In genomic region chr5:29077451-29077850, GRCh38 we compare ENCODE assay signal across 28 cellular contexts.
DNase-seq lines count a peak whose midpoint lies in the region; ATAC-seq, FAIRE-seq and TF ChIP-seq lines count a peak whose summit lies in the region.
"Had no signal": no experiment of that assay in that cellular context is flagged by ENCODE, and none has a peak within 500 bp of the region (broad histone marks: within the 10 kb centered on the region; RNA-seq: fewer than 3 reads in every experiment).

No MANE protein-coding gene starts in this region.

- H3K18ac ChIP-seq in H1 (ENCODE audit: extremely low read depth, low read length) = no peak overlapping the region

- H3K36me3 ChIP-seq in SK-N-SH (replicated peaks in 1 of 2; ENCODE audit: control insufficient read depth in 1 of 2, insufficient read depth in 2 of 2, low read length in 1 of 2) = no peaks in the 10 kb centered on the region
- no peaks in the 10 kb centered on the region for H3K36me3 ChIP-seq in H1 (ENCODE audit: control insufficient read depth in 2 of 4, insufficient read depth in 4 of 4, low read length in 3 of 4)
- H3K36me3 ChIP-seq in Karpas-422 (ENCODE audit: insufficient read depth, low read length) = no peaks in the 10 kb centered on the region
- H3K36me3 ChIP-seq: cardiac muscle cell, tibial nerve had no signal

- H3K4me3 ChIP-seq in SK-N-SH (ENCODE audit: low read depth in 2 of 2, low read length in 1 of 2) (no peak overlapping the region), H1 (ENCODE audit: extremely low read depth in 1 of 4, insufficient read depth in 2 of 4, low read depth in 3 of 4, low read length in 4 of 4) (no peak overlapping the region), right cardiac atrium (ENCODE audit: low read length) (no peak overlapping the region), Karpas-422 (ENCODE audit: low read length) (no peak overlapping the region)
- H3K4me3 ChIP-seq: cardiac muscle cell, tibial nerve had no signal

- H3K4me1 ChIP-seq in SK-N-SH (ENCODE audit: control insufficient read depth in 1 of 2, insufficient read depth in 2 of 2, low read depth in 1 of 2, low read length in 1 of 2) = no peaks in the 10 kb centered on the region
- no peaks in the 10 kb centered on the region for H3K4me1 ChIP-seq in H1 (replicated peaks in 1 of 4; ENCODE audit: control insufficient read depth in 3 of 4, insufficient read depth in 4 of 4, low read length in 3 of 4)
- H3K4me1 ChIP-seq in right cardiac atrium (ENCODE audit: control insufficient read depth, insufficient read depth, low read length) = no peaks in the 10 kb centered on the region
- no peaks in the 10 kb centered on the region for H3K4me1 ChIP-seq in Karpas-422 (ENCODE audit: low read length)
- H3K4me1 ChIP-seq: tibial nerve had no signal

- no peak overlapping the region for H3K14ac ChIP-seq in H1 (ENCODE audit: insufficient read length)

- H2BK20ac ChIP-seq in H1 (ENCODE audit: low read length) = no peak overlapping the region

- intact Hi-C loops in Right ventricle myocardium superior (cut with DNase I) (no loop called here), right cardiac atrium (cut with DNase I) (no loop called here)

- H3K27me3 ChIP-seq in SK-N-SH (ENCODE audit: insufficient read depth) = no peaks in the 10 kb centered on the region
- no peaks in the 10 kb centered on the region for H3K27me3 ChIP-seq in H1 (replicated peaks in 1 of 4; ENCODE audit: control insufficient read depth in 3 of 4, extremely low read depth in 1 of 4, insufficient read depth in 3 of 4, low read length in 3 of 4)
- no peaks in the 10 kb centered on the region for H3K27me3 ChIP-seq in right cardiac atrium (ENCODE audit: control insufficient read depth, insufficient read depth)
- H3K27me3 ChIP-seq in Karpas-422 (ENCODE audit: low read length) = no peaks in the 10 kb centered on the region
- H3K27me3 ChIP-seq: cardiac muscle cell, tibial nerve had no signal

- no peaks in the 10 kb centered on the region for H3F3A ChIP-seq in SK-N-SH (replicated peaks; ENCODE audit: insufficient read depth)

- no peak overlapping the region for H2BK120ac ChIP-seq in H1 (replicated peaks; ENCODE audit: low read depth, low read length)

- H3K27ac ChIP-seq in SK-N-SH (ENCODE audit: low read depth in 2 of 2, low read length in 1 of 2) (no peak overlapping the region), RWPE1 (no peak overlapping the region), H1 (ENCODE audit: low read depth, low read length) (no peak overlapping the region), right cardiac atrium (ENCODE audit: low read length) (no peak overlapping the region), Karpas-422 (ENCODE audit: low read length) (no peak overlapping the region)
- H3K27ac ChIP-seq: 22Rv1, cardiac muscle cell, tibial nerve, VCaP had no signal

- H3K9me3 ChIP-seq in SK-N-SH = no peaks in the 10 kb centered on the region
- no peaks in the 10 kb centered on the region for H3K9me3 ChIP-seq in H1 (ENCODE audit: insufficient read depth in 2 of 2, low read depth in 1 of 2, low read length in 1 of 2)
- no peaks in the 10 kb centered on the region for H3K9me3 ChIP-seq in right cardiac atrium (ENCODE audit: control insufficient read depth, low read length)
- peaks cover 3% of the 10 kb centered on the region; the same call in 1 of the 2 replicates for H3K9me3 ChIP-seq in Karpas-422 (ENCODE audit: low read length)
- H3K9me3 ChIP-seq: tibial nerve had no signal

- ATAC-seq in SK-N-SH treated with all-trans-retinoic acid at 6 μM for 48 hours (no peak), Right ventricle myocardium superior (ENCODE audit: poor library complexity) (no peak), right cardiac atrium (no peak)
- ATAC-seq: activated CD8-positive, alpha-beta memory T cell treated with anti-CD3 and anti-CD28 coated beads, Interleukin-2, amount 10 ng/mL, durations not matched to agents 7 days and 5 days had no signal

- H2AK5ac ChIP-seq in H1 (ENCODE audit: low read depth, low read length) = no peak overlapping the region

- no peak overlapping the region for H3K9ac ChIP-seq in SK-N-SH
- H3K9ac ChIP-seq in H1 (replicated peaks in 1 of 4; ENCODE audit: extremely low read depth in 1 of 4, low read depth in 3 of 4, low read length in 3 of 4) = no peak overlapping the region
- H3K9ac ChIP-seq in Karpas-422 (ENCODE audit: low read length) = no peak overlapping the region

- POLR2A ChIA-PET in SK-N-SH (lab: Yijun Ruan, JAX) = no interaction called here
- POLR2A ChIA-PET in RWPE1 (lab: Yijun Ruan, JAX; ENCODE audit: low non-redundant PET) = no interaction called here
- POLR2A ChIA-PET in H1 (lab: Charles Lee; ENCODE audit: partially characterized antibody) = no interaction called here

- TF ChIP-seq EP300 in SK-N-SH (IDR thresholded peaks at IDR 0.05; ENCODE audit: borderline replicate concordance in 1 of 2, low read depth in 1 of 2, low read length in 1 of 2) (no peak), H1 (IDR thresholded peaks at IDR 0.05; ENCODE audit: borderline replicate concordance in 1 of 2, low read depth in 2 of 2, low read length in 2 of 2) (no peak)

- TF ChIP-seq CTCF in SK-N-SH (IDR thresholded peaks at IDR 0.05) = no peak
- no peak for TF ChIP-seq CTCF in RWPE1 (conservative IDR thresholded peaks at IDR 0.05; ENCODE audit: low read depth)
- TF ChIP-seq CTCF in H1 (IDR thresholded peaks at IDR 0.05; ENCODE audit: control extremely low read depth in 1 of 3, insufficient read depth in 1 of 3, low read depth in 1 of 3, low read length in 3 of 3) = no peak

- no peak overlapping the region for H4K5ac ChIP-seq in H1 (ENCODE audit: insufficient read length, low read depth, low read length)

- no peaks in the 10 kb centered on the region for H4K20me1 ChIP-seq in SK-N-SH (ENCODE audit: insufficient read depth)
- no peaks in the 10 kb centered on the region for H4K20me1 ChIP-seq in H1 (replicated peaks in 1 of 2; ENCODE audit: control insufficient read depth in 1 of 2, insufficient read depth in 2 of 2, low read length in 2 of 2)
- H4K20me1 ChIP-seq in Karpas-422 (ENCODE audit: insufficient read depth, low read depth, low read length) = no peaks in the 10 kb centered on the region

- no peak overlapping the region for H3K23ac ChIP-seq in H1 (ENCODE audit: insufficient read length)

- no peak overlapping the region for H4K8ac ChIP-seq in H1 (ENCODE audit: extremely low read depth, insufficient read depth, low read length)

- no peak overlapping the region for H3K4me2 ChIP-seq in SK-N-SH
- H3K4me2 ChIP-seq in H1 (ENCODE audit: insufficient read depth in 1 of 2, low read depth in 2 of 2, low read length in 2 of 2) = no peak overlapping the region
- H3K4me2 ChIP-seq in Karpas-422 (ENCODE audit: low read depth, low read length, poor library complexity, severe bottlenecking) = no peak overlapping the region

- no peaks in the 10 kb centered on the region for H3K79me2 ChIP-seq in SK-N-SH (ENCODE audit: insufficient read depth)
- H3K79me2 ChIP-seq in H1 (ENCODE audit: control insufficient read depth in 1 of 2, insufficient read depth in 2 of 2, low read length in 2 of 2) = no peaks in the 10 kb centered on the region
- H3K79me2 ChIP-seq in Karpas-422 (ENCODE audit: low read length) = no peaks in the 10 kb centered on the region

- TF ChIP-seq POLR2A in H1 (IDR thresholded peaks at IDR 0.05; ENCODE audit: control extremely low read depth in 1 of 2, low read depth in 2 of 2, low read length in 2 of 2) = no peak

- H2BK12ac ChIP-seq in H1 (ENCODE audit: low read depth, low read length) = no peak overlapping the region

- no peak overlapping the region for H3K56ac ChIP-seq in H1 (replicated peaks; ENCODE audit: insufficient read length, low read depth, low read length)

- H2AFZ ChIP-seq in SK-N-SH (ENCODE audit: low read depth) = 0 out of 2 replicates have a peak overlapping the region, but pooled peaks have one; percentile 35
- H2AFZ ChIP-seq in H1 (ENCODE audit: low read length) = peak overlapping the region; percentile 5; the same call in 1 of the 2 replicates
- no peak overlapping the region for H2AFZ ChIP-seq in Karpas-422 (ENCODE audit: low read length)

- no peak overlapping the region for H4K91ac ChIP-seq in H1 (replicated peaks; ENCODE audit: insufficient read length, low read length)

- DNase-seq in SK-N-SH = no peak
- DNase-seq in RWPE1 (ENCODE audit: low spot score) = peak; percentile 31
- DNase-seq in H1 (ENCODE audit: low read depth in 1 of 2, low spot score in 2 of 2) = no peak
- DNase-seq in mucosa of gallbladder (ENCODE audit: low spot score) = no peak
- DNase-seq in Right ventricle myocardium superior = no peak
- no peak for DNase-seq in right cardiac atrium
- no peak for DNase-seq in Karpas-422
- DNase-seq: activated CD4-positive, alpha-beta T cell treated with anti-CD3 and anti-CD28 coated beads, Interleukin-2, amount 10 ng/mL, durations not matched to agents 7 days and 5 days; activated CD8-positive, alpha-beta memory T cell treated with anti-CD3 and anti-CD28 coated beads, Interleukin-2, amount 10 ng/mL, durations not matched to agents 7 days and 5 days; activated naive CD4-positive, alpha-beta T cell treated with anti-CD3 and anti-CD28 coated beads, Interleukin-2, amount 10 ng/mL, durations not matched to agents 7 days and 5 days; AML-193; amygdala; CD4-positive, alpha-beta memory T cell; cortex of kidney; DMS53; endodermal cell; GF-D8; KG1; NCI-H1048; NCI-H1930; NCI-H774; nucleus accumbens; SHP77 treated with DMSO at 0.1 percent for 48 hours had no signal

- H2BK5ac ChIP-seq in H1 (ENCODE audit: low read depth, low read length) = no peak overlapping the region

- WGBS in SK-N-SH (ENCODE audit: low lambda C conversion rate) = 0% methylated on average over 5 of the region's 5 CpGs
- 90% methylated on average over 5 of the region's 5 CpGs; no CpG with 5 or more reads in 1 of the 2 experiments for WGBS in H1 (ENCODE audit: extremely low coverage in 1 of 2, insufficient coverage in 1 of 2, insufficient read length in 1 of 2, insufficient replicate concordance in 2 of 2, low coverage in 1 of 2, low lambda C conversion rate in 2 of 2, missing lambda C conversion rate in 1 of 2), 2 experiments
- 49% methylated on average over 5 of the region's 5 CpGs for whole genome bisulfite sequencing in right cardiac atrium

- FAIRE-seq in H1 (lab: Jason Lieb, UNC) = no peak

- no peak for TF ChIP-seq RAD21 in SK-N-SH (IDR thresholded peaks at IDR 0.05; ENCODE audit: low read length)
- TF ChIP-seq RAD21 in H1 (IDR thresholded peaks at IDR 0.05 in 1 of 2, conservative IDR thresholded peaks at IDR 0.05 in 1 of 2; ENCODE audit: low read depth in 2 of 2, low read length in 2 of 2) = no peak

- H3K9me2 ChIP-seq in SK-N-SH = no peaks in the 10 kb centered on the region
- no peaks in the 10 kb centered on the region for H3K9me2 ChIP-seq in Karpas-422 (replicated peaks; ENCODE audit: insufficient read depth, low read length)

- no peaks in the 10 kb centered on the region for H3K79me1 ChIP-seq in H1 (ENCODE audit: low read depth, low read length)

- no peaks in the 10 kb centered on the region for H3K23me2 ChIP-seq in H1 (ENCODE audit: low read depth, low read length)

- no peak overlapping the region for H2BK15ac ChIP-seq in H1 (ENCODE audit: low read length)

- no peak overlapping the region for H3K4ac ChIP-seq in H1 (replicated peaks; ENCODE audit: insufficient read length, low read depth, low read length)

- CTCF ChIA-PET in SK-N-SH (lab: Yijun Ruan, JAX) = no interaction called here
- CTCF ChIA-PET in RWPE1 (lab: Yijun Ruan, JAX) = interaction anchor here (0.5 to 0.6 kb wide), 2 partner anchors 685 to 1821 kb away, joined by 3 to 7 read pairs; no protein-coding TSS in a partner anchor
- CTCF ChIA-PET in H1 (lab: Charles Lee; ENCODE audit: partially characterized antibody) = no interaction called here
